Comparison of ENCODE assay signal across 35 cellular contexts in the genomic region with DNA sequence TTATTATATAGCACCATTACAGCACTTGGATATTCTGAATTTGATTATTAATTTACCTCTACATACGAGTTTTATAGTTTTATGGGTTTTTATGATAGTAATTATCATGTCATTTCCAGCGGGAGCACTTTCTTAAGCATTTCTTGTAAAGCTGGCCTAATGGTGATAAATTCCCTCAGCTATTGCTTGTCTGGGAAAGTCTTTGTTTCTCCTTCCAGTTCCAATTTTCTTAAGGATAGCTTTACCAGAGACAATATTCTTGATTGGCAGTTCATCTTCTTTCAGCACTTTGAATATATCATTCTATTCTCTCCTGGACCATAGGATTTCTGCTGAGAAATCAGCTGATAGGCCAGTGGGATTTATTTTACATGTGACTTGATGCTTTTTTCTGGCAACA.
"Had no signal": no experiment of that assay in that cellular context is flagged by ENCODE, and none has a peak within 500 bp of the region (broad histone marks: within the 10 kb centered on the region; RNA-seq: fewer than 3 reads in every experiment).

No MANE protein-coding gene starts in this region.

- H3K36me3 ChIP-seq: MG63 had no signal

- H3K27me3 ChIP-seq: MG63 had no signal

- H3K4me3 ChIP-seq: MG63 had no signal

- DNase-seq: Karpas-422, Kasumi-1, MG63, MM.1S, MV-4-11, NCI-H1048, NCI-H1092, NCI-H1092 treated with DMSO at 0.1 percent for 48 hours, NCI-H1105, NCI-H1105 treated with DMSO at 0.1 percent for 48 hours, NCI-H1417, NCI-H1417 treated with DMSO at 0.1 percent for 48 hours, NCI-H1436, NCI-H1436 treated with DMSO at 0.1 percent for 48 hours, NCI-H146, NCI-H1694, NCI-H1694 treated with DMSO at 0.1 percent for 48 hours, NCI-H187, NCI-H187 treated with DMSO at 0.1 percent for 48 hours, NCI-H1930, NCI-H2029, NCI-H2029 treated with DMSO at 0.1 percent for 48 hours, NCI-H2081, NCI-H2081 treated with DMSO at 0.1 percent for 48 hours, NCI-H2107, NCI-H2171, NCI-H2171 treated with DMSO at 0.1 percent for 48 hours, NCI-H2227 treated with DMSO at 0.1 percent for 48 hours, NCI-H226, NCI-H345, NCI-H446, NCI-H446 treated with DMSO at 0.1 percent for 48 hours, NCI-H510A, NCI-H510A treated with DMSO at 0.1 percent for 48 hours, NCI-H524 had no signal
